Comparison of ENCODE assay signal across 8 cellular contexts in the genomic region with DNA sequence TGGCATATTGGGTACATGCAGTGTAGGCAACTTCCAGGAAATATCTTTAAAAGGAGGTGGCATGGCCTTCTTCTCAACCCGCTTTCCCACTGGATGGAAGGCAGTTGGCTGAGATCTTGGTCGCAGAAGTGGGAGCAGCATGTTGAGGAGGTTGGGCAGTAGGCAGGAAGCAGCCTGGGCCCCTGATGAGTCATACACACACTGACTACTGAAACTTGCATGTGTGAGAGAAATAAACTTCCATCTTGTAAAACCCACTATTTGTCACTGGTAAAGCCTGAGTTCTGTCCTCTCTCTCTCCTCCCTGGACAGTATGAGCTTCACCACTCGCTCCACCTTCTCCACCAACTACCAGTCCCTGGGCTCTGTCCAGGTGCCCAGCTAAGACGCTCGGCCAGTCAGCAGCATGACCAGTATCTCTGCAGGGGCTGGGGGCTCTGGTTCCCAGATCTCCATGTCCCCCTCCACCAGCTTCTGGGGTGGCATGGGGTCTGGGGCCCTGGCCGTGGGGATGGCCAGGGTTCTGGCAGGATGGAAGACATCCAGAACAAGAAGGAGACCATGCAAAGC.
DNase-seq lines count a peak whose midpoint lies in the region; ATAC-seq and TF ChIP-seq lines count a peak whose summit lies in the region.

No MANE protein-coding gene starts in this region.

- TF ChIP-seq POLR2A in GM18505 (IDR thresholded peaks at IDR 0.05; ENCODE audit: borderline replicate concordance, extremely low read depth, insufficient read depth, insufficient read length) = no peak

- DNase-seq in HK-2 (ENCODE audit: unreplicated experiment) (peak; percentile 16), fibroblast of villous mesenchyme (ENCODE audit: low read depth) (peak; percentile 63), NCI-H2107 (lab: John Stamatoyannopoulos, UW) (no peak), NCI-H526 treated with DMSO at 0.1 percent for 48 hours (lab: John Stamatoyannopoulos, UW) (no peak), ecto neural progenitor cell (ENCODE audit: low spot score) (no peak), activated T-cell treated with anti-CD3 and anti-CD28 coated beads for 4 hours (no peak)

- no peak for TF ChIP-seq CTCF in fibroblast of villous mesenchyme (IDR thresholded peaks at IDR 0.05; ENCODE audit: insufficient read depth, low read depth, low read length)

- H3K4me3 ChIP-seq in fibroblast of villous mesenchyme (ENCODE audit: low read depth, low read length) = no peak overlapping the region

- ATAC-seq in GM18505 (IDR thresholded peaks at IDR 0.05; ENCODE audit: unreplicated experiment) (peak; percentile 98), GM21717 (IDR thresholded peaks at IDR 0.05; ENCODE audit: unreplicated experiment) (peak; percentile 99)

Comparison
In these comparisons a context has a peak if more than half of its experiments do, and no peak if none do; other contexts are left out.
1. DNase-seq: peak in HK-2 (single experiment) and fibroblast of villous mesenchyme (single experiment); none in NCI-H2107 (single experiment), NCI-H526 treated with DMSO at 0.1 percent for 48 hours (single experiment), ecto neural progenitor cell (single experiment) and activated T-cell treated with anti-CD3 and anti-CD28 coated beads for 4 hours (single experiment).